Comparison of ENCODE assay signal across 26 cellular contexts in genomic region chr1:82343381-82343780, GRCh38.
"Had no signal": no experiment of that assay in that cellular context is flagged by ENCODE, and none has a peak within 500 bp of the region (broad histone marks: within the 10 kb centered on the region; RNA-seq: fewer than 3 reads in every experiment).

No MANE protein-coding gene starts in this region.

- H3K4me1 Mint-ChIP-seq: activated naive CD8-positive, alpha-beta T cell treated with anti-CD3 and anti-CD28 coated beads for 36 hours; stimulated activated naive B cell treated with anti-CD40 and anti-IgM and Interleukin-4, amounts not matched to agents 10 μg/mL and 1 μg/mL and 100 μg/mL, for 72 hours had no signal

- H3K4me3 ChIP-seq: cardiac muscle cell, heart right ventricle, left ventricle myocardium inferior, pancreas, testis, uterus had no signal

- H3K27me3 Mint-ChIP-seq: activated naive CD8-positive, alpha-beta T cell treated with anti-CD3 and anti-CD28 coated beads for 36 hours; natural killer cell treated with Interleukin-12 subunit alpha and Interleukin-12 subunit beta and Interleukin-15 and Interleukin-18, amount 100 ng/mL, for 72 hours had no signal

- DNase-seq: activated CD4-positive, alpha-beta T cell treated with anti-CD3 and anti-CD28 coated beads, Interleukin-2, amount 50 U/mL, for 4 hours; activated CD8-positive, alpha-beta memory T cell treated with anti-CD3 and anti-CD28 coated beads, Interleukin-2, amount 50 U/mL, for 48 hours; activated naive CD4-positive, alpha-beta T cell treated with Interleukin-2 at 50 U/mL for 16 hours; activated naive CD8-positive, alpha-beta T cell treated with anti-CD3 and anti-CD28 coated beads for 36 hours; activated T-cell treated with anti-CD3 and anti-CD28 coated beads, Interleukin-2, amount 50 U/mL, for 4 hours; amniotic stem cell; effector memory CD4-positive, alpha-beta T cell; heart right ventricle; left ventricle myocardium inferior; mammary epithelial cell; midbrain; pancreas; right cardiac atrium; small intestine; stimulated activated CD4-positive, alpha-beta T cell treated with anti-CD3 and anti-CD28 coated beads, Interleukin-15, amount 100 ng/mL, for 24 hours; stimulated activated CD4-positive, alpha-beta T cell treated with anti-CD3 and anti-CD28 coated beads, Interleukin-2, amount 100 ng/mL, for 48 hours; stimulated activated CD8-positive, alpha-beta memory T cell treated with anti-CD3 and anti-CD28 coated beads, Interleukin-4, amount 100 ng/mL, for 48 hours; stimulated activated naive B cell treated with anti-CD40 and anti-IgM and Interleukin-4, amounts not matched to agents 10 μg/mL and 1 μg/mL and 100 μg/mL, for 72 hours; T-helper 9 cell; testis; trophoblast cell; uterus had no signal

- H3K9me3 Mint-ChIP-seq: activated naive CD8-positive, alpha-beta T cell treated with anti-CD3 and anti-CD28 coated beads for 36 hours; activated T-cell treated with anti-CD3 and anti-CD28 coated beads, Interleukin-2, amount 50 U/mL, for 4 hours; stimulated activated naive B cell treated with anti-CD40 and anti-IgM and Interleukin-4, amounts not matched to agents 10 μg/mL and 1 μg/mL and 100 μg/mL, for 72 hours had no signal

- H3K9me3 ChIP-seq: heart right ventricle, left ventricle myocardium inferior, neutrophil, pancreas, testis, uterus had no signal

- ATAC-seq: activated T-cell treated with anti-CD3 and anti-CD28 coated beads, Interleukin-2, amount 50 U/mL, for 4 hours; esophagus mucosa; heart right ventricle; natural killer cell treated with Interleukin-12 subunit alpha and Interleukin-12 subunit beta and Interleukin-15 and Interleukin-18, amount 100 ng/mL, for 72 hours; pancreas; right cardiac atrium; stimulated activated naive B cell treated with anti-CD40 and anti-IgM and Interleukin-4, amounts not matched to agents 10 μg/mL and 1 μg/mL and 100 μg/mL, for 72 hours had no signal

- H3K4me1 ChIP-seq: heart right ventricle, left ventricle myocardium inferior, pancreas, testis, uterus had no signal

- H3K27ac Mint-ChIP-seq: activated naive CD8-positive, alpha-beta T cell treated with anti-CD3 and anti-CD28 coated beads for 36 hours; natural killer cell treated with Interleukin-12 subunit alpha and Interleukin-12 subunit beta and Interleukin-15 and Interleukin-18, amount 100 ng/mL, for 72 hours; stimulated activated naive B cell treated with anti-CD40 and anti-IgM and Interleukin-4, amounts not matched to agents 10 μg/mL and 1 μg/mL and 100 μg/mL, for 72 hours had no signal

- H3K27me3 ChIP-seq: cardiac muscle cell, heart right ventricle, neutrophil, pancreas, testis, uterus had no signal

- H3K36me3 Mint-ChIP-seq: activated naive CD8-positive, alpha-beta T cell treated with anti-CD3 and anti-CD28 coated beads for 36 hours; natural killer cell treated with Interleukin-12 subunit alpha and Interleukin-12 subunit beta and Interleukin-15 and Interleukin-18, amount 100 ng/mL, for 72 hours; stimulated activated naive B cell treated with anti-CD40 and anti-IgM and Interleukin-4, amounts not matched to agents 10 μg/mL and 1 μg/mL and 100 μg/mL, for 72 hours had no signal

- H3K36me3 ChIP-seq: cardiac muscle cell, heart right ventricle, left ventricle myocardium inferior, neutrophil, pancreas, uterus had no signal

- H3K27ac ChIP-seq: cardiac muscle cell, heart right ventricle, left ventricle myocardium inferior, neutrophil, pancreas, testis, uterus had no signal

- H3K4me3 Mint-ChIP-seq: activated naive CD8-positive, alpha-beta T cell treated with anti-CD3 and anti-CD28 coated beads for 36 hours; activated T-cell treated with anti-CD3 and anti-CD28 coated beads, Interleukin-2, amount 50 U/mL, for 4 hours; natural killer cell treated with Interleukin-12 subunit alpha and Interleukin-12 subunit beta and Interleukin-15 and Interleukin-18, amount 100 ng/mL, for 72 hours; stimulated activated naive B cell treated with anti-CD40 and anti-IgM and Interleukin-4, amounts not matched to agents 10 μg/mL and 1 μg/mL and 100 μg/mL, for 72 hours had no signal
